In genomic region chr1:200291106-200291505, GRCh38 we compare ENCODE assay signal across 26 cellular contexts.
"Had no signal": no experiment of that assay in that cellular context is flagged by ENCODE, and none has a peak within 500 bp of the region (broad histone marks: within the 10 kb centered on the region; RNA-seq: fewer than 3 reads in every experiment).

No MANE protein-coding gene starts in this region.

- H2AFZ ChIP-seq: hepatocyte had no signal

- DNase-seq: activated CD4-positive, alpha-beta memory T cell treated with anti-CD3 and anti-CD28 coated beads, Interleukin-2, amount 10 ng/mL, durations not matched to agents 7 days and 5 days; activated CD4-positive, alpha-beta T cell treated with anti-CD3 and anti-CD28 coated beads for 1 hour; activated CD4-positive, alpha-beta T cell treated with anti-CD3 and anti-CD28 coated beads for 4 hours; activated CD4-positive, alpha-beta T cell treated with anti-CD3 and anti-CD28 coated beads, Interleukin-2, amount 10 ng/mL, durations not matched to agents 7 days and 5 days; activated CD4-positive, alpha-beta T cell treated with anti-CD3 and anti-CD28 coated beads, Interleukin-2, amount 50 U/mL, for 4 hours; activated CD8-positive, alpha-beta memory T cell treated with anti-CD3 and anti-CD28 coated beads, Interleukin-2, amount 50 U/mL, for 48 hours; activated gamma-delta T cell; activated naive CD4-positive, alpha-beta T cell; activated naive CD4-positive, alpha-beta T cell treated with anti-CD3 and anti-CD28 coated beads, Interleukin-2, amount 10 ng/mL, durations not matched to agents 7 days and 5 days; activated naive CD8-positive, alpha-beta T cell treated with anti-CD3 and anti-CD28 coated beads, Interleukin-2, amount 10 ng/mL, durations not matched to agents 7 days and 5 days; activated T-cell treated with anti-CD3 and anti-CD28 coated beads for 4 hours; activated T-cell treated with anti-CD3 and anti-CD28 coated beads, Interleukin-2, amount 50 U/mL, for 24 hours; activated T-cell treated with anti-CD3 and anti-CD28 coated beads, Interleukin-2, amount 50 U/mL, for 72 hours; brain microvascular endothelial cell; dorsolateral prefrontal cortex; effector memory CD4-positive, alpha-beta T cell; endodermal cell; foreskin keratinocyte; gastrocnemius medialis; heart right ventricle; T-helper 2 cell had no signal

- H3K79me2 ChIP-seq: hepatocyte had no signal

- H3K27ac ChIP-seq: brain microvascular endothelial cell, coronary artery, dorsolateral prefrontal cortex, foreskin keratinocyte, gastrocnemius medialis, heart right ventricle, hepatocyte, VCaP had no signal

- ATAC-seq: activated naive CD4-positive, alpha-beta T cell treated with anti-CD3 and anti-CD28 coated beads, Interleukin-2, amount 50 U/mL, for 72 hours; activated T-cell treated with anti-CD3 and anti-CD28 coated beads, Interleukin-2, amount 50 U/mL, for 72 hours; esophagus mucosa; gastrocnemius medialis; heart right ventricle had no signal

- H3K4me3 ChIP-seq: coronary artery, dorsolateral prefrontal cortex, gastrocnemius medialis, heart right ventricle, hepatocyte had no signal

- H3K9me3 ChIP-seq: gastrocnemius medialis, heart right ventricle had no signal

- H3K4me2 ChIP-seq: hepatocyte had no signal

- H3K36me3 ChIP-seq: brain microvascular endothelial cell, gastrocnemius medialis, heart right ventricle had no signal

- H3K27me3 ChIP-seq: brain microvascular endothelial cell, dorsolateral prefrontal cortex, foreskin keratinocyte, gastrocnemius medialis, heart right ventricle, hepatocyte had no signal

- H3K4me1 ChIP-seq: gastrocnemius medialis, heart right ventricle had no signal
